Comparison of ENCODE assay signal across 1 cellular context in the genomic region with DNA sequence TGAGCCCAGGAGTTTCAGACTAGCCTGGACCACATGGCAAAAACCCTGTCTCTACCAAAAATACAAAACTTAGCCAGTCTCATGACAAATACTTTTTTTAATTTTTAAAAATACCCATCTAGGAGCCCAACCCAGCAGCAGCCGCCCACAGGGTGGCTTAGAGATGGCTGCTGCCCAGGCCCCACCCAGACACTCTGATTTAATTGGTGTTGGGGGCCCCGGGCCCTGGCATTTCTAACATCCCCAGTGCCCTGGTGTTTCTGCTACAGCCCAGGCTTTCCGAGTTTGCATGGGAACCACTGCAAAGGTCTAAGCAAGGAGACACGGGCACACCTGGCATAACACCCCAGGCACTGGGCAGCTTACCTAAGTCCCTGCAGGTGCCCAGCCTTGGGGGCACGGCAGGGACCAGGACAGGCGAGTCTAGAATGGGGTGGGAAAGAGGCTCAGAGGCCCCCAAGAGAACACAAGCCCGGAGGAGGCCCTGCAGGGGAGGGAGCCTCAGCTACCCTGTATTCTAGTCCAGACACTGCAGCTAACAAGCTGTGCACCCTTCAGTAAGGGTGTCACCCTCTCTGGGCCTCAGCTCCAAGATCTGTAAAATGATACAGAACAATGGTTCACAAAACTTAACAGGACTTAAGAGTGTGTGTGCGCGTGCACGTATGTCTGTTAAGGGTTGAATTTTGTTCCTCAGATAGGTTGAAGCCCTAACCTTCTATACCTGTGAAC.
TF ChIP-seq lines count a peak whose summit lies in the region.

No MANE protein-coding gene starts in this region.

TF ChIP-seq in SK-N-SH, 30 proteins besides CTCF, POLR2A, EP300 and RAD21 (continued from another document):
- TF ChIP-seq, protein P1, sequence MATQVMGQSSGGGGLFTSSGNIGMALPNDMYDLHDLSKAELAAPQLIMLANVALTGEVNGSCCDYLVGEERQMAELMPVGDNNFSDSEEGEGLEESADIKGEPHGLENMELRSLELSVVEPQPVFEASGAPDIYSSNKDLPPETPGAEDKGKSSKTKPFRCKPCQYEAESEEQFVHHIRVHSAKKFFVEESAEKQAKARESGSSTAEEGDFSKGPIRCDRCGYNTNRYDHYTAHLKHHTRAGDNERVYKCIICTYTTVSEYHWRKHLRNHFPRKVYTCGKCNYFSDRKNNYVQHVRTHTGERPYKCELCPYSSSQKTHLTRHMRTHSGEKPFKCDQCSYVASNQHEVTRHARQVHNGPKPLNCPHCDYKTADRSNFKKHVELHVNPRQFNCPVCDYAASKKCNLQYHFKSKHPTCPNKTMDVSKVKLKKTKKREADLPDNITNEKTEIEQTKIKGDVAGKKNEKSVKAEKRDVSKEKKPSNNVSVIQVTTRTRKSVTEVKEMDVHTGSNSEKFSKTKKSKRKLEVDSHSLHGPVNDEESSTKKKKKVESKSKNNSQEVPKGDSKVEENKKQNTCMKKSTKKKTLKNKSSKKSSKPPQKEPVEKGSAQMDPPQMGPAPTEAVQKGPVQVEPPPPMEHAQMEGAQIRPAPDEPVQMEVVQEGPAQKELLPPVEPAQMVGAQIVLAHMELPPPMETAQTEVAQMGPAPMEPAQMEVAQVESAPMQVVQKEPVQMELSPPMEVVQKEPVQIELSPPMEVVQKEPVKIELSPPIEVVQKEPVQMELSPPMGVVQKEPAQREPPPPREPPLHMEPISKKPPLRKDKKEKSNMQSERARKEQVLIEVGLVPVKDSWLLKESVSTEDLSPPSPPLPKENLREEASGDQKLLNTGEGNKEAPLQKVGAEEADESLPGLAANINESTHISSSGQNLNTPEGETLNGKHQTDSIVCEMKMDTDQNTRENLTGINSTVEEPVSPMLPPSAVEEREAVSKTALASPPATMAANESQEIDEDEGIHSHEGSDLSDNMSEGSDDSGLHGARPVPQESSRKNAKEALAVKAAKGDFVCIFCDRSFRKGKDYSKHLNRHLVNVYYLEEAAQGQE (IDR thresholded peaks at IDR 0.05; ENCODE audit: low read depth, low read length), result no peak
- TF ChIP-seq SMC3 (IDR thresholded peaks at IDR 0.05; ENCODE audit: low read depth, low read length) (no peak), CHD2 (IDR thresholded peaks at IDR 0.05; ENCODE audit: low read length, partially characterized antibody) (no peak)
- TF ChIP-seq, protein P2, sequence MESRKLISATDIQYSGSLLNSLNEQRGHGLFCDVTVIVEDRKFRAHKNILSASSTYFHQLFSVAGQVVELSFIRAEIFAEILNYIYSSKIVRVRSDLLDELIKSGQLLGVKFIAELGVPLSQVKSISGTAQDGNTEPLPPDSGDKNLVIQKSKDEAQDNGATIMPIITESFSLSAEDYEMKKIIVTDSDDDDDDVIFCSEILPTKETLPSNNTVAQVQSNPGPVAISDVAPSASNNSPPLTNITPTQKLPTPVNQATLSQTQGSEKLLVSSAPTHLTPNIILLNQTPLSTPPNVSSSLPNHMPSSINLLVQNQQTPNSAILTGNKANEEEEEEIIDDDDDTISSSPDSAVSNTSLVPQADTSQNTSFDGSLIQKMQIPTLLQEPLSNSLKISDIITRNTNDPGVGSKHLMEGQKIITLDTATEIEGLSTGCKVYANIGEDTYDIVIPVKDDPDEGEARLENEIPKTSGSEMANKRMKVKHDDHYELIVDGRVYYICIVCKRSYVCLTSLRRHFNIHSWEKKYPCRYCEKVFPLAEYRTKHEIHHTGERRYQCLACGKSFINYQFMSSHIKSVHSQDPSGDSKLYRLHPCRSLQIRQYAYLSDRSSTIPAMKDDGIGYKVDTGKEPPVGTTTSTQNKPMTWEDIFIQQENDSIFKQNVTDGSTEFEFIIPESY (IDR thresholded peaks at IDR 0.05; ENCODE audit: borderline replicate concordance, low read depth), result no peak
- TF ChIP-seq, protein P3, sequence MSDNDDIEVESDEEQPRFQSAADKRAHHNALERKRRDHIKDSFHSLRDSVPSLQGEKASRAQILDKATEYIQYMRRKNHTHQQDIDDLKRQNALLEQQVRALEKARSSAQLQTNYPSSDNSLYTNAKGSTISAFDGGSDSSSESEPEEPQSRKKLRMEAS (IDR thresholded peaks at IDR 0.05; ENCODE audit: low read depth), result no peak
- TF ChIP-seq, protein P4, sequence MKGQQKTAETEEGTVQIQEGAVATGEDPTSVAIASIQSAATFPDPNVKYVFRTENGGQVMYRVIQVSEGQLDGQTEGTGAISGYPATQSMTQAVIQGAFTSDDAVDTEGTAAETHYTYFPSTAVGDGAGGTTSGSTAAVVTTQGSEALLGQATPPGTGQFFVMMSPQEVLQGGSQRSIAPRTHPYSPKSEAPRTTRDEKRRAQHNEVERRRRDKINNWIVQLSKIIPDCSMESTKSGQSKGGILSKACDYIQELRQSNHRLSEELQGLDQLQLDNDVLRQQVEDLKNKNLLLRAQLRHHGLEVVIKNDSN (IDR thresholded peaks at IDR 0.05; ENCODE audit: borderline replicate concordance, low read depth), result no peak
- TF ChIP-seq, protein P5, sequence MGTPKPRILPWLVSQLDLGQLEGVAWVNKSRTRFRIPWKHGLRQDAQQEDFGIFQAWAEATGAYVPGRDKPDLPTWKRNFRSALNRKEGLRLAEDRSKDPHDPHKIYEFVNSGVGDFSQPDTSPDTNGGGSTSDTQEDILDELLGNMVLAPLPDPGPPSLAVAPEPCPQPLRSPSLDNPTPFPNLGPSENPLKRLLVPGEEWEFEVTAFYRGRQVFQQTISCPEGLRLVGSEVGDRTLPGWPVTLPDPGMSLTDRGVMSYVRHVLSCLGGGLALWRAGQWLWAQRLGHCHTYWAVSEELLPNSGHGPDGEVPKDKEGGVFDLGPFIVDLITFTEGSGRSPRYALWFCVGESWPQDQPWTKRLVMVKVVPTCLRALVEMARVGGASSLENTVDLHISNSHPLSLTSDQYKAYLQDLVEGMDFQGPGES (IDR thresholded peaks at IDR 0.05; ENCODE audit: low read depth, low read length), result no peak
TF ChIP-seq in SK-N-SH: peak in this region for 0.
